ENCODE assay signal across 1 cellular context in the genomic region with DNA sequence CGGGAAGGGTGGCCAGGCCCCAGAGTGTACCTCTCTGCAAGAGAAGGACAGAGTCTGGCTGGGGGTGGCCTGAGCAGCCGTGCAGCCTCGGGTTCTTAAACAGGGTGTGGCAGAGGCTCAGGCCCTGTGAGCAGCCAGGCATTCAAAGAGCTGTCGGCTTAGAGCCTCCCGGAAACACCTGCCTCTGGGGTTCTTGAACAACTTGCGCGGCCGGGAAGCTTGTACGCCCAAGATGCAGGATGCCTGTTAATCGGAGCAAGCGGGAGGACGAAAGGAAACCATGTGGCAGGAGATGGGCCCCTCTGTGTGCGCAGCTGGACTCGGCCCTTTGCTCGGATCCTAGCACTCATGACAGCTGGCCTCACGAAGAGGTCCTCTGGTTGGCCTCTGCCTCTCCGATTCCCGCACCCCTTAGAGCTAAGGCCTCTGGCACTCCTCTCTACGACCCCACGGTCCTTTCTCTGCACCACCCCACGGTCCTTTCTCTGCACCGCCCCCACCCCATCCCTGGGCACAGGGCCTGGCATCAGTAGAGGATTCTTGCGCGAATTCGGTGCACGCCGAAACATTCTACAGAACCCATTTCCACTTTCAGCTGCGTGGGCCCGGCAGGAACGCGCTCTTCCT.
TF ChIP-seq lines count a peak whose summit lies in the region.

No MANE protein-coding gene starts in this region.

TF ChIP-seq in IMR-90, 13 proteins besides CTCF, POLR2A, EP300 and RAD21 (continued from another document):
- no peak for TF ChIP-seq MXI1 (IDR thresholded peaks at IDR 0.05; ENCODE audit: borderline replicate concordance, low read depth, low read length)
- TF ChIP-seq RCOR1 (IDR thresholded peaks at IDR 0.05; ENCODE audit: insufficient replicate concordance, low read length), result no peak
- no peak for TF ChIP-seq SMC3 (IDR thresholded peaks at IDR 0.05; ENCODE audit: low read depth, low read length)
- no peak for TF ChIP-seq MAZ (IDR thresholded peaks at IDR 0.05; ENCODE audit: borderline replicate concordance, low read depth, low read length)
- no peak for TF ChIP-seq CEBPB (IDR thresholded peaks at IDR 0.05; ENCODE audit: low read depth, low read length)
